In the genomic region with DNA sequence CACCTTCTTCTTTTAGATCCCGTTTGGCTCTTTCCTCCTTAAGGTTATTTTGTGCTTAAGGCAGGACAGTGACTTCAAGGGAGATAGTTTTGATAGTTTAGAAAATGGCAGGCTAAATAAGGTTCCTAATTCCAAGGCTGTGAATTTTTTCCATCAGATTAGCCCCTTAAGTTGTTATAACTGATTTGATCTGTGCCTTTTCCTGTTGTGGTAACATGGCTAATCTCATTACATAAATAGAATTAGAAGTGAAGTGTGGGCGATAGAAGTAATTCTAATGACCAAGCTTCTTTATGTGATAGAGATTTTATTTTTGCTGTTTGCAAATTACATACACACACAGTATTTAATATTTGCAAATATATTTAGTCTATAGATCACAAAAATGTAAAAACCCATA, we compare ENCODE assay signal across 14 cellular contexts.
A peak's percentile ranks its signal among the peaks of the same experiment; 100 is the strongest.
DNase-seq lines count a peak whose midpoint lies in the region; FAIRE-seq and TF ChIP-seq lines count a peak whose summit lies in the region.
"Had no signal": no experiment of that assay in that cellular context is flagged by ENCODE, and none has a peak within 500 bp of the region (broad histone marks: within the 10 kb centered on the region; RNA-seq: fewer than 3 reads in every experiment).

No MANE protein-coding gene starts in this region.

- H3K4me3 ChIP-seq in BLaER1 treated with 17β-estradiol and CSF1 and Interleukin-3, amounts not matched to agents 10 nM and 100 nM: no peak overlapping the region
- H3K4me3 ChIP-seq in astrocyte (ENCODE audit: insufficient read depth, low read depth, low read length) (no peak overlapping the region), retinal pigment epithelial cell (ENCODE audit: low read length) (no peak overlapping the region)
- H3K4me3 ChIP-seq: A549, GM23248 had no signal

- peaks cover 18% of the 10 kb centered on the region for H3K79me2 ChIP-seq in astrocyte (ENCODE audit: insufficient read depth, low read length)

- H3K27ac Mint-ChIP-seq in HFFc6: peak overlapping the region; percentile 47
- H3K27ac Mint-ChIP-seq in astrocyte (ENCODE audit: unreplicated experiment): no peak overlapping the region

- H3K36me3 Mint-ChIP-seq in HFFc6 (ENCODE audit: low read depth) (peaks cover 73% of the 10 kb centered on the region), astrocyte (ENCODE audit: low read depth, unreplicated experiment) (peaks cover 15% of the 10 kb centered on the region)

- H3K4me3 Mint-ChIP-seq in HFFc6: no peak overlapping the region
- no peak overlapping the region for H3K4me3 Mint-ChIP-seq in astrocyte (ENCODE audit: unreplicated experiment)
- H3K4me3 Mint-ChIP-seq: CD8-positive, alpha-beta memory T cell had no signal

- H3K9ac ChIP-seq in BLaER1 treated with 17β-estradiol and CSF1 and Interleukin-3, amounts not matched to agents 10 nM and 100 nM: no peak overlapping the region
- H3K9ac ChIP-seq in astrocyte (ENCODE audit: low read length): no peak overlapping the region
- H3K9ac ChIP-seq: GM23248 had no signal

- no peaks in the 10 kb centered on the region for H3K27me3 ChIP-seq in BLaER1 treated with 17β-estradiol and CSF1 and Interleukin-3, amounts not matched to agents 10 nM and 100 nM
- H3K27me3 ChIP-seq in astrocyte (ENCODE audit: insufficient read depth, low read length): no peaks in the 10 kb centered on the region

- H3K27me3 Mint-ChIP-seq in HFFc6 (ENCODE audit: insufficient read depth) (peaks cover 11% of the 10 kb centered on the region), astrocyte (ENCODE audit: low read depth, unreplicated experiment) (no peaks in the 10 kb centered on the region)

- FAIRE-seq in astrocyte (lab: Jason Lieb, UNC): peak; percentile 32
- FAIRE-seq: A549, H54 had no signal

- no peak overlapping the region for H2AFZ ChIP-seq in astrocyte (ENCODE audit: low read depth, low read length)
- H2AFZ ChIP-seq: GM23248 had no signal

- H3K4me2 ChIP-seq in BLaER1 treated with 17β-estradiol and CSF1 and Interleukin-3, amounts not matched to agents 10 nM and 100 nM: peak overlapping the region in 6 of 11 experiments; percentile 2 to 33 (median 26); a peak in 8 of 22 replicates
- no peak overlapping the region for H3K4me2 ChIP-seq in astrocyte (ENCODE audit: low read length)
- H3K4me2 ChIP-seq: A549 had no signal

- TF ChIP-seq CTCF in HFFc6 (IDR thresholded peaks at IDR 0.05) (no peak), astrocyte (IDR thresholded peaks at IDR 0.05; ENCODE audit: insufficient read depth, low read depth, low read length) (no peak), retinal pigment epithelial cell (conservative IDR thresholded peaks at IDR 0.05; ENCODE audit: low read depth, low read length) (no peak)

- H3K4me1 Mint-ChIP-seq in HFFc6 (ENCODE audit: low read depth) (peaks cover 92% of the 10 kb centered on the region), astrocyte (ENCODE audit: low read depth, unreplicated experiment) (peaks cover 45% of the 10 kb centered on the region)
- H3K4me1 Mint-ChIP-seq: CD8-positive, alpha-beta memory T cell had no signal

- H3K4me1 ChIP-seq in BLaER1 treated with 17β-estradiol and CSF1 and Interleukin-3, amounts not matched to agents 10 nM and 100 nM: peaks cover 0 to 9% (median 4%) of the 10 kb centered on the region in 10 experiments; a peak in 7 of 20 replicates
- peaks cover 40% of the 10 kb centered on the region for H3K4me1 ChIP-seq in astrocyte (ENCODE audit: insufficient read depth, low read length)
- H3K4me1 ChIP-seq: Caco-2 had no signal

- H3K27ac ChIP-seq in BLaER1 treated with 17β-estradiol and CSF1 and Interleukin-3, amounts not matched to agents 10 nM and 100 nM: no peak overlapping the region
- H3K27ac ChIP-seq in astrocyte (ENCODE audit: low read depth, low read length): no peak overlapping the region
- H3K27ac ChIP-seq: A549 had no signal

- peaks cover 0 to 84% (median 56%) of the 10 kb centered on the region in 11 experiments; a peak in 16 of 22 replicates for H3K36me3 ChIP-seq in BLaER1 treated with 17β-estradiol and CSF1 and Interleukin-3, amounts not matched to agents 10 nM and 100 nM
- H3K36me3 ChIP-seq in astrocyte (ENCODE audit: insufficient read depth, low read length): peaks cover 27% of the 10 kb centered on the region

- no peaks in the 10 kb centered on the region; a peak in 1 of 22 replicates for H4K20me1 ChIP-seq in BLaER1 treated with 17β-estradiol and CSF1 and Interleukin-3, amounts not matched to agents 10 nM and 100 nM
- peaks cover 6% of the 10 kb centered on the region for H4K20me1 ChIP-seq in astrocyte (ENCODE audit: insufficient read depth, low read length)

- no peaks in the 10 kb centered on the region for H3K9me3 Mint-ChIP-seq in HFFc6
- peaks cover 1% of the 10 kb centered on the region for H3K9me3 Mint-ChIP-seq in astrocyte (ENCODE audit: unreplicated experiment)
- H3K9me3 Mint-ChIP-seq: CD8-positive, alpha-beta memory T cell had no signal

- no peaks in the 10 kb centered on the region for H3K9me3 ChIP-seq in BLaER1 treated with 17β-estradiol and CSF1 and Interleukin-3, amounts not matched to agents 10 nM and 100 nM (replicated peaks in 1 of 11)
- no peaks in the 10 kb centered on the region for H3K9me3 ChIP-seq in astrocyte (ENCODE audit: insufficient read depth, low read depth, low read length)
- H3K9me3 ChIP-seq: A549, Caco-2 had no signal

- no peak for DNase-seq in HFFc6
- DNase-seq in astrocyte (ENCODE audit: low read depth): no peak
- DNase-seq in retinal pigment epithelial cell (ENCODE audit: low read depth): peak; percentile 55
- DNase-seq in HUDEP-2 (lab: John Stamatoyannopoulos, UW; ENCODE audit: unreplicated experiment in 76 of 76): no peak
- no peak for DNase-seq in cerebellar nuclear complex (lab: John Stamatoyannopoulos, UW)
- DNase-seq in NCI-H446 treated with DMSO at 0.1 percent for 48 hours (lab: John Stamatoyannopoulos, UW): no peak
- DNase-seq: Caco-2; CD8-positive, alpha-beta memory T cell; DMS53; GF-D8 had no signal
